ENCODE assay signal across 8 cellular contexts in genomic region chr1:168465942-168466702, GRCh38.
DNase-seq lines count a peak whose midpoint lies in the region; ATAC-seq and TF ChIP-seq lines count a peak whose summit lies in the region.

No MANE protein-coding gene starts in this region.

- peak overlapping the region in 1 of 7 donors; percentile 87 for H3K27ac Mint-ChIP-seq in CD14-positive monocyte

- H3K4me1 Mint-ChIP-seq in CD14-positive monocyte = peaks cover 44% of the 10 kb centered on the region

- no peaks in the 10 kb centered on the region for H3K27me3 ChIP-seq in body of pancreas
- no peaks in the 10 kb centered on the region for H3K27me3 ChIP-seq in prostate gland (replicated peaks; ENCODE audit: insufficient read depth)

- TF ChIP-seq CTCF in RWPE1 (conservative IDR thresholded peaks at IDR 0.05; ENCODE audit: low read depth) (no peak), body of pancreas (IDR thresholded peaks at IDR 0.05) (no peak), prostate gland (IDR thresholded peaks at IDR 0.05) (no peak), CD14-positive monocyte (IDR thresholded peaks at IDR 0.05) (no peak)

- peak overlapping the region in 1 of 2 donors; percentile 49 for H3K4me3 Mint-ChIP-seq in CD14-positive monocyte

- intact Hi-C loops in body of pancreas (cut with DNase I) = no loop called here
- intact Hi-C loops in prostate gland (cut with DNase I) = no loop called here
- intact Hi-C loops in CD14-positive monocyte (cut with micrococcal nuclease) = loop anchor here in 1 of 2 donors (10.0 kb wide), 1 partner anchor 49 kb away; no protein-coding TSS in a partner anchor

- H3K9me3 Mint-ChIP-seq in CD14-positive monocyte = peaks cover 7 to 13% (median 12%) of the 10 kb centered on the region in 7 donors

- no peaks in the 10 kb centered on the region for H3K27me3 Mint-ChIP-seq in CD14-positive monocyte (ENCODE audit: low read depth in 3 of 3)

- ATAC-seq in GM21529 (IDR thresholded peaks at IDR 0.05; ENCODE audit: unreplicated experiment) (peak; percentile 59), body of pancreas (no peak)

- 40 to 65% methylated on average over 6 of the region's 6 CpGs for WGBS in body of pancreas, 2 donors
- WGBS in prostate gland = 13% methylated on average over 6 of the region's 6 CpGs

- POLR2A ChIA-PET in RWPE1 (lab: Yijun Ruan, JAX; ENCODE audit: low non-redundant PET) = no interaction called here

- CTCF ChIA-PET in RWPE1 (lab: Yijun Ruan, JAX) = no interaction called here

- H3K36me3 Mint-ChIP-seq in CD14-positive monocyte = peaks cover 4 to 5% of the 10 kb centered on the region in 2 donors

- H3K4me1 ChIP-seq in body of pancreas (peaks cover 11% of the 10 kb centered on the region), prostate gland (replicated peaks) (no peaks in the 10 kb centered on the region)

- DNase-seq in DMS53 treated with DMSO at 0.1 percent for 48 hours (lab: John Stamatoyannopoulos, UW; ENCODE audit: unreplicated experiment) (peak; percentile 89), Kasumi-1 (lab: John Stamatoyannopoulos, UW) (peak; percentile 82 to 87), RWPE1 (ENCODE audit: low spot score) (peak; percentile 46), body of pancreas (peak in 3 of 4 donors; percentile 26 to 43 (median 31)), prostate gland (ENCODE audit: low spot score) (peak; percentile 9), CD14-positive monocyte (ENCODE audit: low spot score) (no peak), cerebellum (ENCODE audit: low spot score) (no peak)

- H3K36me3 ChIP-seq in body of pancreas (replicated peaks in 1 of 2; ENCODE audit: insufficient read depth in 1 of 2, low read depth in 2 of 2) (no peaks in the 10 kb centered on the region), prostate gland (no peaks in the 10 kb centered on the region)

- H3K27ac ChIP-seq in RWPE1 (no peak overlapping the region), body of pancreas (no peak overlapping the region), prostate gland (no peak overlapping the region)

- TF ChIP-seq POLR2A in body of pancreas (IDR thresholded peaks at IDR 0.05) = no peak
- TF ChIP-seq POLR2A in prostate gland (IDR thresholded peaks at IDR 0.05) = no peak

- H3K9me3 ChIP-seq in body of pancreas (peaks cover 0 to 6% (median 0%) of the 10 kb centered on the region in 3 donors), prostate gland (no peaks in the 10 kb centered on the region)

- H3K4me3 ChIP-seq in body of pancreas = no peak overlapping the region
- no peak overlapping the region for H3K4me3 ChIP-seq in prostate gland

Comparison
In these comparisons a context has a peak if more than half of its experiments do, and no peak if none do; other contexts are left out.
1. DNase-seq: peak in DMS53 treated with DMSO at 0.1 percent for 48 hours (single experiment), Kasumi-1 (2 of 2), RWPE1 (single experiment), body of pancreas (3 of 4) and prostate gland (single experiment); none in CD14-positive monocyte (single experiment) and cerebellum (single experiment).